Comparison of ENCODE assay signal across 8 cellular contexts in genomic region chr3:15556512-15556911, GRCh38. TPM values are rescaled to one million over a fixed set of nuclear protein-coding genes. Genes with fewer than 3 reads are reported as not detected.
DNase-seq lines count a peak whose midpoint lies in the region; ATAC-seq and TF ChIP-seq lines count a peak whose summit lies in the region.

No MANE protein-coding gene starts in this region.

- H3F3A ChIP-seq in GM23248 (ENCODE audit: insufficient read depth): no peaks in the 10 kb centered on the region

- H3K9me3 ChIP-seq in GM23248 (ENCODE audit: low read depth): no peaks in the 10 kb centered on the region

- peaks cover 27% of the 10 kb centered on the region for H3K4me1 Mint-ChIP-seq in dendritic cell treated with granulocyte-macrophage colony-stimulating factor and Interleukin-4, amounts not matched to agents 40 ng/mL and 50 ng/mL, for 4 days (ENCODE audit: low read depth)

- peak overlapping the region; percentile 84 for H3K27ac Mint-ChIP-seq in dendritic cell treated with granulocyte-macrophage colony-stimulating factor and Interleukin-4, amounts not matched to agents 40 ng/mL and 50 ng/mL, for 4 days

- DNase-seq in GM10266 (ENCODE audit: extremely low spot score) (peak; percentile 47), GM23248 (no peak), NCI-H69 (lab: John Stamatoyannopoulos, UW) (no peak), epidermal melanocyte (ENCODE audit: insufficient read length, low spot score) (no peak), NCI-H2196 (lab: John Stamatoyannopoulos, UW; ENCODE audit: unreplicated experiment) (no peak)

- no peaks in the 10 kb centered on the region; the same call in 1 of the 2 replicates for H4K20me1 ChIP-seq in GM23248 (ENCODE audit: insufficient read depth)

- no peaks in the 10 kb centered on the region for H3K79me2 ChIP-seq in GM23248 (ENCODE audit: insufficient read depth)

- WGBS in GM23248 (ENCODE audit: low coverage in 1 of 2, low lambda C conversion rate in 2 of 2, missing lambda C conversion rate in 2 of 2), 2 experiments: 84% methylated on average over 2 of the region's 2 CpGs

- H2AFZ ChIP-seq in GM23248: no peak overlapping the region

- intact Hi-C loops in dendritic cell treated with granulocyte-macrophage colony-stimulating factor and Interleukin-4, amounts not matched to agents 40 ng/mL and 50 ng/mL, for 4 days (cut with micrococcal nuclease): loop anchor here (2.0 kb wide), 3 partner anchors 128 to 354 kb away; no protein-coding TSS in a partner anchor

- in situ Hi-C loops in GM23248 (cut with MboI): loop anchor here (10.0 to 25.0 kb wide), 2 partner anchors 132 to 294 kb away; partner anchors contain the start of genes EAF1 and METTL6

- H3K9me3 Mint-ChIP-seq in dendritic cell treated with granulocyte-macrophage colony-stimulating factor and Interleukin-4, amounts not matched to agents 40 ng/mL and 50 ng/mL, for 4 days: no peaks in the 10 kb centered on the region

- H3K27ac ChIP-seq in GM23248: no peak overlapping the region

- no peaks in the 10 kb centered on the region for H3K36me3 ChIP-seq in GM23248 (ENCODE audit: low read depth)

- H3K4me1 ChIP-seq in GM23248 (ENCODE audit: insufficient read depth): 0 out of 2 replicates have a peak, but pooled peaks cover 5% of the 10 kb centered on the region

- H3K4me3 ChIP-seq in GM23248: no peak overlapping the region

- H3K27me3 Mint-ChIP-seq in dendritic cell treated with granulocyte-macrophage colony-stimulating factor and Interleukin-4, amounts not matched to agents 40 ng/mL and 50 ng/mL, for 4 days: no peaks in the 10 kb centered on the region

- peaks cover 15% of the 10 kb centered on the region for H3K36me3 Mint-ChIP-seq in dendritic cell treated with granulocyte-macrophage colony-stimulating factor and Interleukin-4, amounts not matched to agents 40 ng/mL and 50 ng/mL, for 4 days (ENCODE audit: low read depth)

- no peaks in the 10 kb centered on the region for H3K9me2 ChIP-seq in GM23248 (ENCODE audit: insufficient read depth)

- H3K4me3 Mint-ChIP-seq in dendritic cell treated with granulocyte-macrophage colony-stimulating factor and Interleukin-4, amounts not matched to agents 40 ng/mL and 50 ng/mL, for 4 days: peak overlapping the region; percentile 34

- no peak for TF ChIP-seq CTCF in GM10266 (IDR thresholded peaks at IDR 0.05; ENCODE audit: control insufficient read depth, insufficient read depth, low read depth, missing control alignments)

- H3K9ac ChIP-seq in GM23248: no peak overlapping the region

- ATAC-seq in GM19467 (IDR thresholded peaks at IDR 0.05; ENCODE audit: unreplicated experiment) (peak; percentile 74), HG03354 (IDR thresholded peaks at IDR 0.05; ENCODE audit: poor library complexity, severe bottlenecking, unreplicated experiment) (peak; percentile 87)

- H3K27me3 ChIP-seq in GM23248 (replicated peaks; ENCODE audit: insufficient read depth): no peaks in the 10 kb centered on the region

- H3K4me2 ChIP-seq in GM23248 (ENCODE audit: unreplicated experiment): no peak overlapping the region

RNA-seq across cellular contexts. Expression of gene COLQ, which starts 35.0 kb away (rescaled TPM):
- 0.32 and 1.1 TPM in 2 replicates for total RNA-seq in GM23248 (2014; rRNA removed; shearing (Covaris generic))
- 0.29 and 0.93 TPM in 2 replicates for polyA plus RNA-seq in GM23248 (2016; fragmentation: Nextera tagmentation; extraction: Ambion mirVana)

RNA-seq across cellular contexts. Expression of gene HACL1, which starts 44.9 kb away (rescaled TPM):
- 13.4 and 14.3 TPM in 2 replicates for total RNA-seq in GM23248 (2014; rRNA removed; shearing (Covaris generic))
- 16.3 and 18.8 TPM in 2 replicates for polyA plus RNA-seq in GM23248 (2016; fragmentation: Nextera tagmentation; extraction: Ambion mirVana)

RNA-seq across cellular contexts. Expression of gene BTD, which starts 45.0 kb away (rescaled TPM):
- 24.2 and 48.0 TPM in 2 replicates for total RNA-seq in GM23248 (2014; rRNA removed; shearing (Covaris generic))
- polyA plus RNA-seq in GM23248 (2016; fragmentation: Nextera tagmentation; extraction: Ambion mirVana): 19.7 and 20.1 TPM in 2 replicates
